In genomic region chr5:148769941-148770340, GRCh38 we compare ENCODE assay signal across 3 cellular contexts.
"Had no signal": no experiment of that assay in that cellular context is flagged by ENCODE, and none has a peak within 500 bp of the region (broad histone marks: within the 10 kb centered on the region; RNA-seq: fewer than 3 reads in every experiment).

No MANE protein-coding gene starts in this region.

- ATAC-seq: GM12878 had no signal

- DNase-seq: GDM1, GF-D8 had no signal

- H3K4me3 ChIP-seq: GM12878 had no signal
